In genomic region chr4:103075894-103076776, GRCh38 we compare ENCODE assay signal across 8 cellular contexts. TPM values are rescaled to one million over a fixed set of nuclear protein-coding genes. Genes with fewer than 3 reads are reported as not detected.
DNase-seq lines count a peak whose midpoint lies in the region; ATAC-seq and TF ChIP-seq lines count a peak whose summit lies in the region.

A gene with protein sequence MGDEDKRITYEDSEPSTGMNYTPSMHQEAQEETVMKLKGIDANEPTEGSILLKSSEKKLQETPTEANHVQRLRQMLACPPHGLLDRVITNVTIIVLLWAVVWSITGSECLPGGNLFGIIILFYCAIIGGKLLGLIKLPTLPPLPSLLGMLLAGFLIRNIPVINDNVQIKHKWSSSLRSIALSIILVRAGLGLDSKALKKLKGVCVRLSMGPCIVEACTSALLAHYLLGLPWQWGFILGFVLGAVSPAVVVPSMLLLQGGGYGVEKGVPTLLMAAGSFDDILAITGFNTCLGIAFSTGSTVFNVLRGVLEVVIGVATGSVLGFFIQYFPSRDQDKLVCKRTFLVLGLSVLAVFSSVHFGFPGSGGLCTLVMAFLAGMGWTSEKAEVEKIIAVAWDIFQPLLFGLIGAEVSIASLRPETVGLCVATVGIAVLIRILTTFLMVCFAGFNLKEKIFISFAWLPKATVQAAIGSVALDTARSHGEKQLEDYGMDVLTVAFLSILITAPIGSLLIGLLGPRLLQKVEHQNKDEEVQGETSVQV (minus strand): TSS chr4:103076761. CDS start chr4:103067550, 9,211 bp downstream.

- peak within 1 kb of the TSS; percentile 93 for H3K4me2 ChIP-seq in BLaER1

- H3K27ac ChIP-seq in BLaER1, result peak within 1 kb of the TSS; percentile 96
- peak within 1 kb of the TSS; percentile 89 to 97 (median 93) for H3K27ac ChIP-seq in esophagus muscularis mucosa (replicated peaks in 1 of 4)

- peaks cover 14% of the 10 kb centered on the region for H4K20me1 ChIP-seq in BLaER1

- intact Hi-C loops in esophagus muscularis mucosa (cut with DNase I), result no loop called here

- no peaks in the 10 kb centered on the region for H3K27me3 Mint-ChIP-seq in activated T-cell treated with anti-CD3 and anti-CD28 coated beads, Interleukin-2, amount 50 U/mL, for 4 hours (ENCODE audit: low read depth)

- no peaks in the 10 kb centered on the region for H3K27me3 ChIP-seq in BLaER1
- no peaks in the 10 kb centered on the region for H3K27me3 ChIP-seq in esophagus muscularis mucosa

- H3K9ac ChIP-seq in BLaER1, result peak within 1 kb of the TSS; percentile 97

- peak within 1 kb of the TSS; percentile 83 for H3K4me3 ChIP-seq in BLaER1
- peak within 1 kb of the TSS; percentile 65 to 82 (median 73) for H3K4me3 ChIP-seq in esophagus muscularis mucosa

- DNase-seq in OCI-M1 (lab: John Stamatoyannopoulos, UW) (peak; percentile 77), esophagus muscularis mucosa (ENCODE audit: extremely low spot score) (peak; percentile 94), myocyte (ENCODE audit: low read depth) (peak; percentile 78)
- peak; percentile 63 for DNase-seq in activated T-cell treated with anti-CD3 and anti-CD28 coated beads, Interleukin-2, amount 50 U/mL, for 4 hours
- DNase-seq in stimulated activated CD8-positive, alpha-beta memory T cell treated with anti-CD3 and anti-CD28 coated beads, Interleukin-7, amount 100 ng/mL, for 4 hours (ENCODE audit: low read depth in 2 of 2), result peak; percentile 54 to 58

- H3K9me3 Mint-ChIP-seq in activated T-cell treated with anti-CD3 and anti-CD28 coated beads, Interleukin-2, amount 50 U/mL, for 4 hours, result no peaks in the 10 kb centered on the region

- H3K9me3 ChIP-seq in BLaER1, result peaks cover 14% of the 10 kb centered on the region
- no peaks in the 10 kb centered on the region for H3K9me3 ChIP-seq in esophagus muscularis mucosa

- H3K4me1 ChIP-seq in BLaER1 (peaks cover 31% of the 10 kb centered on the region), esophagus muscularis mucosa (peaks cover 20 to 26% (median 23%) of the 10 kb centered on the region in 4 donors)

- 1% methylated on average over 16 of the region's 86 CpGs for WGBS in esophagus muscularis mucosa

- TF ChIP-seq CTCF in esophagus muscularis mucosa (IDR thresholded peaks at IDR 0.05), result no peak

- peak within 1 kb of the TSS; percentile 91 for H3K4me3 Mint-ChIP-seq in activated T-cell treated with anti-CD3 and anti-CD28 coated beads, Interleukin-2, amount 50 U/mL, for 4 hours

- H3K36me3 Mint-ChIP-seq in activated T-cell treated with anti-CD3 and anti-CD28 coated beads, Interleukin-2, amount 50 U/mL, for 4 hours (ENCODE audit: insufficient read depth), result peaks cover 6% of the 10 kb centered on the region

- H3K36me3 ChIP-seq in BLaER1 (peaks cover 27% of the 10 kb centered on the region), esophagus muscularis mucosa (peaks cover 4 to 22% (median 7%) of the 10 kb centered on the region in 4 donors)

- H3K4me1 Mint-ChIP-seq in activated T-cell treated with anti-CD3 and anti-CD28 coated beads, Interleukin-2, amount 50 U/mL, for 4 hours (ENCODE audit: low read depth), result peaks cover 40% of the 10 kb centered on the region

- ATAC-seq in GM19025 (IDR thresholded peaks at IDR 0.05; ENCODE audit: low read depth, unreplicated experiment), result peak; percentile 61
- peak; percentile 58 for ATAC-seq in HG03342 (IDR thresholded peaks at IDR 0.05; ENCODE audit: unreplicated experiment)
- ATAC-seq in activated T-cell treated with anti-CD3 and anti-CD28 coated beads, Interleukin-2, amount 50 U/mL, for 4 hours, result peak; percentile 71 to 72

- TF ChIP-seq EP300 in esophagus muscularis mucosa (IDR thresholded peaks at IDR 0.05), result no peak

- no peak for TF ChIP-seq POLR2A in esophagus muscularis mucosa (IDR thresholded peaks at IDR 0.05; ENCODE audit: low read depth)

RNA-seq across cellular contexts. Expression of the gene that starts here (rescaled TPM):
- total RNA-seq in activated T-cell treated with anti-CD3 and anti-CD28 coated beads, Interleukin-2, amount 50 U/mL, for 4 hours, result 10 to 100 TPM; 41.7 to 47.0 (median 44.4) TPM
- total RNA-seq in esophagus muscularis mucosa (10 to 100 TPM; 12.9 to 34.0 (median 19.0) TPM), myocyte (9.7 and 10.6 TPM in 2 replicates)
- polyA plus RNA-seq in myocyte (2012), result 5.9 TPM

Comparison
In these comparisons a context has a peak if more than half of its experiments do, and no peak if none do; other contexts are left out.
1. Peak in every context shown above with its lines: DNase-seq, ATAC-seq, H3K4me3 ChIP-seq and H3K27ac ChIP-seq.